In the genomic region with DNA sequence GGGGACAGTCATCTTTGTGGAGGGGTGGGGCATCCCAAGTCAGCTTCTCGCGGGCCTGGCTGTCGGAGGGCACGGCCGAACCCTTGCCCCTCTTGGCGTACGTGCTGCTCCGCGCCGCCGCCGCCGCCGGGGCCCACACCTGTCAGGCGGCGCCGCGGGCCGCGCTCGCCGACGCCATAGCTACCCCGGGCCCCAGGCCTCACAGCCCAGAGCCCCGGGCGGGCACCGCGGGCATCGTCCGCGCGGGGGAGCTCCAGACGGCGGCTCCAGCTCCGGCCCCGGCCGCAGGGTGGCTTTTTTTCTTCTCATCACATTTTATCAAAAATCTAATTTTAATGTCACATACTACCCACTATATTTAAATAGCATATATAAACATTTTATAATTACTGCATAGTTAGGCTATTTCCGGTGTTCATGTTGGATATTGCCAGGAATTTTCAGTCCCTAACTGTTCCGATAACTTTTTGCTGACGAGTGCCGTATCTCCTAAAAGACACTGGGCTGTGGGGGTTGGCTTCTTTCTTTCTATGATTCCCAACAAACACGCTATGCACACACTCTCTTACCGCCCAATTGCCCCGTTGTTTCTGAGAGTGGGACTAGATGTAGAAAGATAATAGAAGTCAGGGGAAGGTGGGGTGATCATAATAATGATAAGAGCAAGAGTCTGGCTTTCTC, we compare ENCODE assay signal across 11 cellular contexts. TPM values are rescaled to one million over a fixed set of nuclear protein-coding genes. Genes with fewer than 3 reads are reported as not detected.
DNase-seq lines count a peak whose midpoint lies in the region; ATAC-seq and TF ChIP-seq lines count a peak whose summit lies in the region.
"Not testable (repeated sequence)": the region's sequence is repeated elsewhere in the genome, so short reads cannot be mapped to it uniquely, and the experiment has no call there.
"Had no signal": no experiment of that assay in that cellular context is flagged by ENCODE, and none has a peak within 500 bp of the region (broad histone marks: within the 10 kb centered on the region; RNA-seq: fewer than 3 reads in every experiment).

No MANE protein-coding gene starts in this region.

- not testable (repeated sequence) for H3K4me1 ChIP-seq in MM.1S (ENCODE audit: low read length); cardiac muscle cell (ENCODE audit: low read depth); mucosa of descending colon (ENCODE audit: low read depth); testis

- DNase-seq in COR-L47 (lab: John Stamatoyannopoulos, UW) (peak; percentile 8), iPS-NIHi11 (ENCODE audit: low spot score) (peak; percentile 61), mucosa of descending colon (peak in 1 of 3 donors; percentile 32)
- not testable (repeated sequence) for DNase-seq in MM.1S; coronary artery (ENCODE audit: low spot score); cardiac muscle cell (ENCODE audit: low read depth in 1 of 2, low spot score in 1 of 2); testis
- peak; percentile 17 for DNase-seq in activated naive CD8-positive, alpha-beta T cell treated with anti-CD3 and anti-CD28 coated beads for 36 hours

- not testable (repeated sequence) for H3K27ac ChIP-seq in MM.1S (ENCODE audit: low read length); cardiac muscle cell; testis
- H3K27ac ChIP-seq in coronary artery: peak overlapping the region in 1 of 2 donors; percentile 46

- ATAC-seq in mucosa of descending colon: peak; percentile 48

- not testable (repeated sequence) for TF ChIP-seq POLR2A in testis (IDR thresholded peaks at IDR 0.05)

- H3K4me1 Mint-ChIP-seq in activated naive CD8-positive, alpha-beta T cell treated with anti-CD3 and anti-CD28 coated beads for 36 hours: not testable (repeated sequence)

- H2AFZ ChIP-seq in MM.1S (ENCODE audit: low read length): not testable (repeated sequence)

- H3K36me3 Mint-ChIP-seq in activated naive CD8-positive, alpha-beta T cell treated with anti-CD3 and anti-CD28 coated beads for 36 hours: not testable (repeated sequence)

- H3K9me3 Mint-ChIP-seq in activated naive CD8-positive, alpha-beta T cell treated with anti-CD3 and anti-CD28 coated beads for 36 hours: not testable (repeated sequence)

- H3K36me3 ChIP-seq in MM.1S (replicated peaks; ENCODE audit: insufficient read depth, low read length); cardiac muscle cell; mucosa of descending colon (ENCODE audit: low read depth); testis (ENCODE audit: low read depth, missing control alignments): not testable (repeated sequence)

- H3K4me2 ChIP-seq in MM.1S (ENCODE audit: low read depth, low read length): not testable (repeated sequence)

- not testable (repeated sequence) for H3K9me3 ChIP-seq in MM.1S (replicated peaks; ENCODE audit: insufficient read depth, low read length); cardiac muscle cell (ENCODE audit: low read depth); mucosa of descending colon; testis

- not testable (repeated sequence) for H3K4me3 ChIP-seq in MM.1S (ENCODE audit: low read length); cardiac muscle cell; mucosa of descending colon
- peak overlapping the region; percentile 63 for H3K4me3 ChIP-seq in coronary artery
- peak overlapping the region; percentile 26 to 53 for H3K4me3 ChIP-seq in testis

- TF ChIP-seq CTCF in MM.1S (IDR thresholded peaks at IDR 0.05; ENCODE audit: low read length) (peak; percentile 29; the same call in 1 of the 2 replicates), coronary artery (IDR thresholded peaks at IDR 0.05) (peak; percentile 51), cardiac muscle cell (IDR thresholded peaks at IDR 0.05; ENCODE audit: low read depth, low read length) (peak; percentile 34)
- TF ChIP-seq CTCF in mucosa of descending colon (IDR thresholded peaks at IDR 0.05); testis (IDR thresholded peaks at IDR 0.05): not testable (repeated sequence)

- H3K27ac Mint-ChIP-seq in activated naive CD8-positive, alpha-beta T cell treated with anti-CD3 and anti-CD28 coated beads for 36 hours: not testable (repeated sequence)

- not testable (repeated sequence) for H3K27me3 ChIP-seq in MM.1S (replicated peaks; ENCODE audit: insufficient read depth, low read length); cardiac muscle cell; testis

- H3K9ac ChIP-seq in MM.1S (ENCODE audit: low read length): not testable (repeated sequence)

- peaks cover 21% of the 10 kb centered on the region for H3K27me3 Mint-ChIP-seq in activated naive CD8-positive, alpha-beta T cell treated with anti-CD3 and anti-CD28 coated beads for 36 hours

- H3K9me2 ChIP-seq in MM.1S (replicated peaks; ENCODE audit: insufficient read depth, low read length): not testable (repeated sequence)

- not testable (repeated sequence) for H4K20me1 ChIP-seq in MM.1S (ENCODE audit: insufficient read depth, low read length)

- not testable (repeated sequence) for H3K79me2 ChIP-seq in MM.1S (ENCODE audit: low read length)

- 14 to 60% methylated on average over 18 to 44 of the region's 44 CpGs for WGBS in testis, 2 donors

- H3F3A ChIP-seq in MM.1S (ENCODE audit: insufficient read depth, low read length): not testable (repeated sequence)

- intact Hi-C loops in mucosa of descending colon (cut with DNase I, micrococcal nuclease); testis (cut with DNase I; ENCODE audit: low total_unique reads): not testable (repeated sequence)

- not testable (repeated sequence) for H3K4me3 Mint-ChIP-seq in activated naive CD8-positive, alpha-beta T cell treated with anti-CD3 and anti-CD28 coated beads for 36 hours

RNA-seq across cellular contexts. Expression of a gene that starts 25.2 kb away (rescaled TPM):
- not detected for total RNA-seq in activated naive CD8-positive, alpha-beta T cell treated with anti-CD3 and anti-CD28 coated beads for 36 hours
- total RNA-seq in cardiac muscle cell (not detected in 2 replicates), mucosa of descending colon (1 to 10 TPM in 1 of 3 donors, under 1 TPM in 1, not detected in 1; 0.17 to 1.8 TPM), testis (10 to 100 TPM; 25.5 to 56.8 TPM)
- polyA plus RNA-seq in cardiac muscle cell (not detected in 2 replicates), testis (ENCODE audit: insufficient read depth, low read depth, low replicate concordance) (2.8 TPM)
- total RNA-seq: G401, H1, LHCN-M2 had no signal
- polyA plus RNA-seq: H1 had no signal

Comparison
In these comparisons a context has a peak if more than half of its experiments do, and no peak if none do; other contexts are left out.
1. RNA of a gene that starts 25.2 kb away (total RNA-seq): 25.5 to 56.8 TPM in testis; 0.17 to 1.8 TPM in mucosa of descending colon, not detected in activated naive CD8-positive, alpha-beta T cell treated with anti-CD3 and anti-CD28 coated beads for 36 hours and not detected in cardiac muscle cell; every median in the first group is over 4 times any median in the second.